8 cellular contexts compared by ENCODE assay signal in the genomic region with DNA sequence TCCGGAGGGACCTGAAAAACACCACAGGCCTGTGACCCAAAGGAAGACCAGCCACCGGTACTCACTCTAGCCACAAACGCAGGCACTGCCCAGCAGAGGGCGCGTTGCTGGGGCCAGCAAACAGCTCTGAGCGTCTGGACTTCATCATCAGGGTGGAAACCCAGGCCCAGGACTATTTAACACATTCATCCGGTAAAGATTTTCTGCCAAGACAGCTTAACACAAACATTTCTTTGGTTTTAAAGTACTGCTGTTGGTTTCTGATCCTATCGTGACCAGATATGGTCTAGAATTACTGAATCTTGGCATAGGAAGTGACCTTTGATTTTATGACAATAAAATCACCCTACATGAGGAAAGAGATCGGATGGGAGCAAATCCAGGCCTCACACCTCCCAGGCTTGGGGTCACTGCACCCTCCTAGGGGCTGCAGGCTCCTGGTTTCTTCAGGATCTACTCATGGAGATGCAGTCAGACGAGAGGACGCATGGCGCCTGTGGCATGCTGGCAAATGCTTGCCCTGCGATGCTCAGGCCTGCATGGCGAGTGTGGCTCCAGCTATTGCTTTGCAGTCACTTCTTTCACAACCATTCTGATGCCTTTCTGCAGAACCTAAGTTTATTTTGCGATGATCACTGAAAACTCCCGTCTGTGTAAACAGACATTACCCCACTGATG.
DNase-seq lines count a peak whose midpoint lies in the region; ATAC-seq and TF ChIP-seq lines count a peak whose summit lies in the region.

No MANE protein-coding gene starts in this region.

- H3K9me3 ChIP-seq in SU-DHL-6 (ENCODE audit: insufficient read depth, low read length) (no peaks in the 10 kb centered on the region), fibroblast of lung (ENCODE audit: control insufficient read depth, insufficient read depth, low read depth, low read length) (no peaks in the 10 kb centered on the region), psoas muscle (no peaks in the 10 kb centered on the region), T-helper 17 cell (ENCODE audit: control insufficient read depth, low read length, poor library complexity, severe bottlenecking) (no peaks in the 10 kb centered on the region)

- no peak overlapping the region for H3K9ac ChIP-seq in SU-DHL-6 (ENCODE audit: low read length)
- no peak overlapping the region for H3K9ac ChIP-seq in fibroblast of lung (ENCODE audit: insufficient read depth, low read length)

- H3K27ac ChIP-seq in SU-DHL-6 (ENCODE audit: low read depth, low read length): no peak overlapping the region
- H3K27ac ChIP-seq in fibroblast of lung (ENCODE audit: insufficient read depth, low read length): no peak overlapping the region
- H3K27ac ChIP-seq in psoas muscle: no peak overlapping the region

- WGBS in psoas muscle, 3 donors: 68 to 69% (median 68%) methylated on average over 16 of the region's 16 CpGs

- H3K27ac Mint-ChIP-seq in T-helper 17 cell: no peak overlapping the region

- TF ChIP-seq CTCF in SU-DHL-6 (IDR thresholded peaks at IDR 0.05; ENCODE audit: insufficient read depth, low read length, poor library complexity, severe bottlenecking) (peak; percentile 88), fibroblast of lung (conservative IDR thresholded peaks at IDR 0.05 in 1 of 2, IDR thresholded peaks at IDR 0.05 in 1 of 2; ENCODE audit: low read depth in 1 of 2, low read length in 2 of 2) (peak; percentile 58 to 76), psoas muscle (IDR thresholded peaks at IDR 0.05) (peak; percentile 24)

- H3K4me2 ChIP-seq in SU-DHL-6 (ENCODE audit: low read depth, low read length, poor library complexity, severe bottlenecking) (no peak overlapping the region), fibroblast of lung (ENCODE audit: extremely low read depth, insufficient read depth, low read length) (no peak overlapping the region)

- H3K79me2 ChIP-seq in SU-DHL-6 (ENCODE audit: insufficient read depth, low read length) (no peaks in the 10 kb centered on the region), fibroblast of lung (ENCODE audit: control insufficient read depth, insufficient read depth, low read length) (no peaks in the 10 kb centered on the region)

- H3K4me1 ChIP-seq in fibroblast of lung (ENCODE audit: control insufficient read depth, extremely low read depth, insufficient read depth, low read length): no peaks in the 10 kb centered on the region
- H3K4me1 ChIP-seq in psoas muscle: no peaks in the 10 kb centered on the region

- peaks cover 42% of the 10 kb centered on the region for H3K27me3 Mint-ChIP-seq in T-helper 17 cell

- H2AFZ ChIP-seq in SU-DHL-6 (ENCODE audit: low read depth, low read length, severe bottlenecking) (no peak overlapping the region), fibroblast of lung (ENCODE audit: low read length) (no peak overlapping the region)

- peak; percentile 72 for DNase-seq in DMS53 (lab: John Stamatoyannopoulos, UW)
- DNase-seq in fibroblast of lung (ENCODE audit: low read depth in 2 of 2): peak; percentile 25 to 44
- peak in 1 of 2 donors; percentile 14 for DNase-seq in psoas muscle
- no peak for DNase-seq in T-helper 17 cell
- DNase-seq in NCI-H128 (lab: John Stamatoyannopoulos, UW; ENCODE audit: unreplicated experiment): no peak

- ATAC-seq in GM18870 (IDR thresholded peaks at IDR 0.05; ENCODE audit: unreplicated experiment) (peak; percentile 50), HG03139 (IDR thresholded peaks at IDR 0.05; ENCODE audit: unreplicated experiment) (peak; percentile 86), psoas muscle (no peak), T-helper 17 cell (no peak)

- H3F3A ChIP-seq in SU-DHL-6 (ENCODE audit: insufficient read depth): no peaks in the 10 kb centered on the region

- no peaks in the 10 kb centered on the region for H3K4me1 Mint-ChIP-seq in T-helper 17 cell

- intact Hi-C loops in psoas muscle (cut with DNase I): no loop called here

- no peaks in the 10 kb centered on the region for H3K36me3 Mint-ChIP-seq in T-helper 17 cell (ENCODE audit: low read depth)

- no peaks in the 10 kb centered on the region for H3K36me3 ChIP-seq in SU-DHL-6 (ENCODE audit: low read length)
- no peaks in the 10 kb centered on the region for H3K36me3 ChIP-seq in fibroblast of lung (ENCODE audit: control insufficient read depth, insufficient read depth, low read length)
- peaks cover 3 to 76% of the 10 kb centered on the region in 2 donors for H3K36me3 ChIP-seq in psoas muscle (ENCODE audit: insufficient read depth in 1 of 2, low read depth in 1 of 2)

- H3K4me3 Mint-ChIP-seq in T-helper 17 cell: no peak overlapping the region

- H4K20me1 ChIP-seq in SU-DHL-6 (ENCODE audit: low read depth, low read length): no peaks in the 10 kb centered on the region
- no peaks in the 10 kb centered on the region for H4K20me1 ChIP-seq in fibroblast of lung (ENCODE audit: control insufficient read depth, extremely low read depth, insufficient read depth, low read length)

- H3K4me3 ChIP-seq in SU-DHL-6 (ENCODE audit: insufficient read depth, low read length, poor library complexity, severe bottlenecking) (no peak overlapping the region), fibroblast of lung (replicated peaks in 1 of 4; ENCODE audit: control extremely low read depth in 1 of 4, insufficient read depth in 1 of 4, low read depth in 3 of 4, low read length in 4 of 4) (no peak overlapping the region), psoas muscle (no peak overlapping the region)

- no peaks in the 10 kb centered on the region for H3K9me2 ChIP-seq in SU-DHL-6 (replicated peaks; ENCODE audit: insufficient read depth, low read length)

- H3K27me3 ChIP-seq in SU-DHL-6 (ENCODE audit: low read length) (no peaks in the 10 kb centered on the region), fibroblast of lung (ENCODE audit: control insufficient read depth, insufficient read depth, low read length) (no peaks in the 10 kb centered on the region), psoas muscle (ENCODE audit: insufficient read depth in 3 of 3, low read length in 2 of 3) (no peaks in the 10 kb centered on the region)

Comparison
In these comparisons a context has a peak if more than half of its experiments do, and no peak if none do; other contexts are left out.
1. DNase-seq: peak in DMS53 (single experiment) and fibroblast of lung (2 of 2); none in T-helper 17 cell (0 of 3) and NCI-H128 (single experiment).
2. ATAC-seq: peak in GM18870 (single experiment) and HG03139 (single experiment); none in psoas muscle (0 of 4) and T-helper 17 cell (single experiment).
3. CTCF ChIP-seq: peak in every context shown above with its lines; median percentile 88 in SU-DHL-6; 67 in fibroblast of lung; 24 in psoas muscle.